16 cellular contexts compared by ENCODE assay signal in the genomic region with DNA sequence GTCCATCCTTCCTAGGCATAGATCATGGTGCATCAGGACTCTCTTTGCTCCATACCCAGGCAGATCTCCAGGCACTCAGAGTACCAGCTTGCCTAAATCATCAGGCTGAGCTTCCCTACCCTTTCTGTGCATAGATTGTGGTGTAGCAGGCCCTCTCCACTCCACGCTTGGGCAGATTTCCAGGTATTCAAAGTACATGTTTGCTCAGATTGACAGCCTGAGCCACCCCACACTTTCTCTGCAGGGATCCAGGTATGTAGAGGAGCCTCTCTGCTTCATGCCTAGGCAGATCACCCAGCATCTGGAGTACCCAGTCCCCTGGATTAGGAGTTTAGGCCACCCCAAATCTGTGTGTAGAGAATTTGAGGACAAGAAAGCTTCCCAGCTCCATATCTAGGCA.
"Had no signal": no experiment of that assay in that cellular context is flagged by ENCODE, and none has a peak within 500 bp of the region (broad histone marks: within the 10 kb centered on the region; RNA-seq: fewer than 3 reads in every experiment).

No MANE protein-coding gene starts in this region.

- DNase-seq: nephron progenitor cell; nucleus accumbens; right cardiac atrium; right lobe of liver; sigmoid colon; small intestine; stimulated activated CD4-positive, alpha-beta T cell treated with anti-CD3 and anti-CD28 coated beads, Interleukin-15, amount 100 ng/mL, for 24 hours; stimulated activated CD4-positive, alpha-beta T cell treated with anti-CD3 and anti-CD28 coated beads, Interleukin-2, amount 100 ng/mL, for 24 hours; stimulated activated CD4-positive, alpha-beta T cell treated with anti-CD3 and anti-CD28 coated beads, Interleukin-2, amount 100 ng/mL, for 48 hours; stimulated activated CD4-positive, alpha-beta T cell treated with anti-CD3 and anti-CD28 coated beads, Interleukin-4, amount 100 ng/mL, for 24 hours; stimulated activated naive B cell treated with anti-CD40 and anti-IgM and Interleukin-4, amounts not matched to agents 10 μg/mL and 1 μg/mL and 100 μg/mL, for 72 hours; stimulated activated naive CD4-positive, alpha-beta T cell treated with Interleukin-2 at 50 U/mL for 16 hours; stomach; thyroid gland; trophoblast cell; upper lobe of left lung had no signal
